In genomic region chr21:45972353-45972715, GRCh38 we compare ENCODE assay signal across 10 cellular contexts. TPM values are rescaled to one million over a fixed set of nuclear protein-coding genes. Genes with fewer than 3 reads are reported as not detected.
DNase-seq lines count a peak whose midpoint lies in the region; ATAC-seq lines count a peak whose summit lies in the region.
"Had no signal": no experiment of that assay in that cellular context is flagged by ENCODE, and none has a peak within 500 bp of the region (broad histone marks: within the 10 kb centered on the region; RNA-seq: fewer than 3 reads in every experiment).

No MANE protein-coding gene starts in this region.

- H3K9me3 ChIP-seq in iPS-18a (ENCODE audit: control insufficient read depth, low read depth, low read length) (no peaks in the 10 kb centered on the region), skeletal muscle satellite cell (replicated peaks; ENCODE audit: low read length) (no peaks in the 10 kb centered on the region)

- H3K4me1 ChIP-seq in iPS-18a (ENCODE audit: control insufficient read depth, low read depth, low read length) (peaks cover 3% of the 10 kb centered on the region), skeletal muscle satellite cell (ENCODE audit: control insufficient read depth, insufficient read depth, low read length) (peaks cover 46% of the 10 kb centered on the region)

- H3K36me3 ChIP-seq in iPS-18a (ENCODE audit: control insufficient read depth, low read depth, low read length) (no peaks in the 10 kb centered on the region), skeletal muscle satellite cell (ENCODE audit: insufficient read depth, low read length) (no peaks in the 10 kb centered on the region)

- H3K9ac ChIP-seq in iPS-18a (ENCODE audit: low read length) (peak overlapping the region; percentile 12), skeletal muscle satellite cell (ENCODE audit: low read depth, low read length) (peak overlapping the region; percentile 79)

- WGBS in adipose tissue, 3 donors = 26 to 45% (median 28%) methylated on average over 19 of the region's 19 CpGs

- H3K27me3 ChIP-seq in iPS-18a (ENCODE audit: control insufficient read depth, insufficient read depth, low read length) (peaks cover 35% of the 10 kb centered on the region), skeletal muscle satellite cell (ENCODE audit: control insufficient read depth, insufficient read depth, low read length) (no peaks in the 10 kb centered on the region)

- ATAC-seq in HG03135 (IDR thresholded peaks at IDR 0.05; ENCODE audit: unreplicated experiment) = no peak
- ATAC-seq in GM19324 (IDR thresholded peaks at IDR 0.05; ENCODE audit: low FRiP score, unreplicated experiment) = no peak
- no peak for ATAC-seq in HG02840 (IDR thresholded peaks at IDR 0.05; ENCODE audit: low FRiP score, unreplicated experiment)

- peak overlapping the region; percentile 82 for H3K27ac ChIP-seq in adipose tissue (ENCODE audit: low read depth, low read length)
- no peak overlapping the region for H3K27ac ChIP-seq in iPS-18a (ENCODE audit: low read length)

- H3K4me3 ChIP-seq in iPS-18a (ENCODE audit: low read length) (peak overlapping the region; percentile 59), skeletal muscle satellite cell (ENCODE audit: low read length) (peak overlapping the region; percentile 65)

- DNase-seq in ELF-1 (ENCODE audit: low read depth, low spot score) = peak; percentile 28
- DNase-seq in HK-2 (ENCODE audit: unreplicated experiment) = no peak
- DNase-seq: activated CD4-positive, CD25-positive, alpha-beta regulatory T cell; NCI-H526 treated with DMSO at 0.1 percent for 48 hours had no signal

- peak overlapping the region; percentile 81 for H3K4me2 ChIP-seq in skeletal muscle satellite cell (ENCODE audit: low read length)

RNA-seq across cellular contexts. Expression of gene COL6A1, which starts 9.2 kb away (rescaled TPM):
- polyA plus RNA-seq in adipose tissue = 100 to 1,000 TPM in 2 of 3 donors, 10 to 100 TPM in 1; 74.2 to 471 (median 345) TPM
- total RNA-seq in skeletal muscle satellite cell (2012; rRNA removed) = 1,280 and 2,418 TPM in 2 replicates
